ENCODE assay signal across 35 cellular contexts in genomic region chr2:185242462-185242861, GRCh38.
DNase-seq lines count a peak whose midpoint lies in the region; ATAC-seq, FAIRE-seq and TF ChIP-seq lines count a peak whose summit lies in the region.
"Had no signal": no experiment of that assay in that cellular context is flagged by ENCODE, and none has a peak within 500 bp of the region (broad histone marks: within the 10 kb centered on the region; RNA-seq: fewer than 3 reads in every experiment).

No MANE protein-coding gene starts in this region.

- H3K4me3 ChIP-seq in HepG2 (replicated peaks in 1 of 3; ENCODE audit: insufficient read depth in 1 of 3, low read depth in 2 of 3, low read length in 3 of 3) (no peak overlapping the region), right lobe of liver (no peak overlapping the region), IMR-90 (ENCODE audit: insufficient read depth, low read depth, low read length) (no peak overlapping the region), K562 (no peak overlapping the region)
- H3K4me3 ChIP-seq: A549; BLaER1; BLaER1 treated with 17β-estradiol and CSF1 and Interleukin-3, amounts not matched to agents 10 nM and 100 nM had no signal

- H2BK15ac ChIP-seq in IMR-90 (ENCODE audit: low read depth, low read length), result no peak overlapping the region

- H4K5ac ChIP-seq in IMR-90 (ENCODE audit: low read depth, low read length), result no peak overlapping the region

- TF ChIP-seq RAD21 in HepG2 (CRISPR knock-in tag; IDR thresholded peaks at IDR 0.05), result no peak
- TF ChIP-seq RAD21 in IMR-90 (IDR thresholded peaks at IDR 0.05; ENCODE audit: low read length), result no peak
- TF ChIP-seq RAD21 in Ishikawa (IDR thresholded peaks at IDR 0.05; ENCODE audit: low read depth), result no peak
- no peak for TF ChIP-seq RAD21 in K562 (CRISPR knock-in tag; conservative IDR thresholded peaks at IDR 0.05 in 1 of 2, IDR thresholded peaks at IDR 0.05 in 1 of 2)

- H3K23ac ChIP-seq in IMR-90 (ENCODE audit: low read depth, low read length), result no peak overlapping the region

- no peak overlapping the region for H3K14ac ChIP-seq in IMR-90 (replicated peaks; ENCODE audit: low read depth, low read length)

- H2BK20ac ChIP-seq in IMR-90 (ENCODE audit: low read depth, low read length), result no peak overlapping the region

- TF ChIP-seq EP300 in HepG2 (IDR thresholded peaks at IDR 0.05; ENCODE audit: low read depth in 2 of 2, low read length in 2 of 2) (no peak), HepG2 (CRISPR knock-in tag; IDR thresholded peaks at IDR 0.05; ENCODE audit: borderline replicate concordance) (no peak), Ishikawa (IDR thresholded peaks at IDR 0.05; ENCODE audit: borderline replicate concordance) (no peak), K562 (IDR thresholded peaks at IDR 0.05; ENCODE audit: low read length) (no peak)

- H3K9me3 ChIP-seq in HepG2 (ENCODE audit: low read length) (peaks cover 9% of the 10 kb centered on the region), right lobe of liver (no peaks in the 10 kb centered on the region), IMR-90 (ENCODE audit: control insufficient read depth, insufficient read depth, low read length) (peaks cover 4% of the 10 kb centered on the region; the same call in 1 of the 2 replicates), K562 (replicated peaks; ENCODE audit: control insufficient read depth, insufficient read depth, low read depth, low read length) (no peaks in the 10 kb centered on the region)
- H3K9me3 ChIP-seq: BE2C, BLaER1, Caco-2 had no signal

- H2AK9ac ChIP-seq in IMR-90 (replicated peaks; ENCODE audit: low read depth, low read length, poor library complexity), result no peak overlapping the region

- no peak overlapping the region for H2AK5ac ChIP-seq in IMR-90 (ENCODE audit: low read depth, low read length)

- no peak overlapping the region for H2BK120ac ChIP-seq in IMR-90 (ENCODE audit: low read depth, low read length)

- H3K4me1 ChIP-seq in HepG2 (ENCODE audit: insufficient read depth, low read length) (no peaks in the 10 kb centered on the region), right lobe of liver (no peaks in the 10 kb centered on the region), IMR-90 (ENCODE audit: control insufficient read depth, insufficient read depth, low read length) (no peaks in the 10 kb centered on the region), K562 (replicated peaks in 1 of 2; ENCODE audit: control insufficient read depth in 2 of 2, insufficient read depth in 2 of 2, low read length in 2 of 2) (no peaks in the 10 kb centered on the region)
- H3K4me1 ChIP-seq: A549; BE2C; BLaER1; BLaER1 treated with 17β-estradiol and CSF1 and Interleukin-3, amounts not matched to agents 10 nM and 100 nM had no signal

- FAIRE-seq in HepG2 (lab: Jason Lieb, UNC), result no peak
- no peak for FAIRE-seq in K562 (lab: Jason Lieb, UNC)
- no peak for FAIRE-seq in GM19239 (lab: Jason Lieb, UNC)
- FAIRE-seq: A204.1, A549, D721Med had no signal

- H3K4me2 ChIP-seq in HepG2 (ENCODE audit: low read depth, low read length), result no peak overlapping the region
- no peak overlapping the region for H3K4me2 ChIP-seq in IMR-90 (ENCODE audit: low read depth, low read length)
- H3K4me2 ChIP-seq in K562 (ENCODE audit: insufficient read depth, low read length), result no peak overlapping the region
- H3K4me2 ChIP-seq: A549; BLaER1; BLaER1 treated with 17β-estradiol and CSF1 and Interleukin-3, amounts not matched to agents 10 nM and 100 nM had no signal

- BruUV-seq in HepG2 (replicated peaks; lab: Mats Ljungman, UMichigan) (no TSS peak), IMR-90 (replicated peaks; lab: Mats Ljungman, UMichigan) (no TSS peak), K562 (replicated peaks; lab: Mats Ljungman, UMichigan) (no TSS peak)

- no peaks in the 10 kb centered on the region for H3K79me1 ChIP-seq in IMR-90 (ENCODE audit: low read depth in 1 of 2, low read length in 2 of 2)

- in situ Hi-C loops in HepG2 (cut with HindIII; ENCODE audit: extremely low pct_ligation_motif_present, low pct_unique_long_range_greater_than_20kb), result no loop called here
- in situ Hi-C loops in IMR-90 (cut with MboI; ENCODE audit: low sequenced_read_pairs), result no loop called here
- in situ Hi-C loops in K562 (cut with MboI), result no loop called here

- POLR2A ChIA-PET in HepG2 (lab: Yijun Ruan, JAX), result no interaction called here
- POLR2A ChIA-PET in IMR-90 (lab: Charles Lee; ENCODE audit: unreplicated experiment), result no interaction called here
- POLR2A ChIA-PET in K562 (lab: Yijun Ruan, JAX), result no interaction called here

- CTCF ChIA-PET in HepG2 (lab: Yijun Ruan, JAX; ENCODE audit: low intra/inter-chr PET ratio, low total read pairs) (no interaction called here), IMR-90 (lab: Yijun Ruan, JAX) (no interaction called here), K562 (lab: Yijun Ruan, JAX; ENCODE audit: low intra/inter-chr PET ratio) (no interaction called here)

- TF ChIP-seq POLR2A in HepG2 (IDR thresholded peaks at IDR 0.05; ENCODE audit: insufficient read depth in 1 of 2, low read depth in 2 of 2, low read length in 2 of 2) (no peak), right lobe of liver (IDR thresholded peaks at IDR 0.05) (no peak), IMR-90 (IDR thresholded peaks at IDR 0.05; ENCODE audit: low read depth, low read length) (no peak), K562 (conservative IDR thresholded peaks at IDR 0.05) (no peak)

- 2% methylated on average over 2 of the region's 2 CpGs for WGBS in HepG2 (ENCODE audit: low lambda C conversion rate)
- WGBS in right lobe of liver (ENCODE audit: insufficient coverage, low coverage, low lambda C conversion rate, missing lambda C conversion rate), result 59% methylated on average over 2 of the region's 2 CpGs
- WGBS in IMR-90 (ENCODE audit: extremely low coverage in 2 of 2, insufficient read length in 1 of 2), 2 experiments, result no CpG with 5 or more reads among the region's 2 CpGs
- 0% methylated on average over 2 of the region's 2 CpGs for WGBS in K562 (ENCODE audit: insufficient coverage, low coverage, missing lambda C conversion rate)

- H3K27me3 ChIP-seq in HepG2 (ENCODE audit: control insufficient read depth in 1 of 2, insufficient read depth in 2 of 2, low read length in 2 of 2) (no peaks in the 10 kb centered on the region), right lobe of liver (no peaks in the 10 kb centered on the region), IMR-90 (ENCODE audit: control insufficient read depth, insufficient read depth, low read length) (no peaks in the 10 kb centered on the region), K562 (ENCODE audit: control insufficient read depth in 2 of 2, insufficient read depth in 2 of 2, low read length in 2 of 2) (no peaks in the 10 kb centered on the region)
- H3K27me3 ChIP-seq: BE2C; BLaER1; BLaER1 treated with 17β-estradiol and CSF1 and Interleukin-3, amounts not matched to agents 10 nM and 100 nM had no signal

- H3K4ac ChIP-seq in IMR-90 (ENCODE audit: low read depth, low read length), result no peak overlapping the region

- ATAC-seq in HepG2 (no peak), right lobe of liver (no peak), IMR-90 (ENCODE audit: low read depth) (no peak), K562 (no peak)
- ATAC-seq: A549; CD8-positive, alpha-beta T cell had no signal

- H2AFZ ChIP-seq in HepG2 (ENCODE audit: low read length) (no peak overlapping the region), IMR-90 (replicated peaks; ENCODE audit: low read length, poor library complexity) (no peak overlapping the region), K562 (ENCODE audit: low read depth, low read length) (no peak overlapping the region)

- H4K20me1 ChIP-seq in HepG2 (ENCODE audit: insufficient read depth, low read length) (no peaks in the 10 kb centered on the region), IMR-90 (ENCODE audit: insufficient read depth, low read length) (no peaks in the 10 kb centered on the region), K562 (replicated peaks; ENCODE audit: control insufficient read depth, insufficient read depth, low read length) (no peaks in the 10 kb centered on the region)
- H4K20me1 ChIP-seq: BLaER1; BLaER1 treated with 17β-estradiol and CSF1 and Interleukin-3, amounts not matched to agents 10 nM and 100 nM had no signal

- H3K9me1 ChIP-seq in IMR-90 (ENCODE audit: insufficient read depth, low read length) (no peaks in the 10 kb centered on the region), K562 (ENCODE audit: control insufficient read depth, insufficient read depth, low read length) (no peaks in the 10 kb centered on the region)

- no peak overlapping the region for H4K8ac ChIP-seq in IMR-90 (ENCODE audit: low read depth in 2 of 2, low read length in 2 of 2)

- H4K91ac ChIP-seq in IMR-90 (ENCODE audit: insufficient read depth, low read depth, low read length), result no peak overlapping the region

- H3K27ac ChIP-seq in HepG2 (ENCODE audit: extremely low read length, insufficient read depth, low read length) (no peak overlapping the region), right lobe of liver (no peak overlapping the region), IMR-90 (ENCODE audit: insufficient read depth, low read length) (no peak overlapping the region), K562 (ENCODE audit: extremely low read depth, low read depth, low read length) (no peak overlapping the region)
- H3K27ac ChIP-seq: 22Rv1; A549; BLaER1; BLaER1 treated with 17β-estradiol and CSF1 and Interleukin-3, amounts not matched to agents 10 nM and 100 nM; C4-2B had no signal

- H3K56ac ChIP-seq in IMR-90 (ENCODE audit: extremely low read depth, insufficient read depth, low read length), result no peak overlapping the region

- dilution Hi-C loops in IMR-90 (cut with HindIII; ENCODE audit: low sequenced_read_pairs, unreplicated experiment), result no loop called here

- H3K36me3 ChIP-seq in HepG2 (replicated peaks in 1 of 2; ENCODE audit: control insufficient read depth in 1 of 2, insufficient read depth in 2 of 2, low read length in 2 of 2) (no peaks in the 10 kb centered on the region), right lobe of liver (no peaks in the 10 kb centered on the region), IMR-90 (ENCODE audit: control insufficient read depth, insufficient read depth, low read length) (no peaks in the 10 kb centered on the region), K562 (ENCODE audit: control insufficient read depth, insufficient read depth, low read length) (no peaks in the 10 kb centered on the region)
- H3K36me3 ChIP-seq: BE2C; BLaER1; BLaER1 treated with 17β-estradiol and CSF1 and Interleukin-3, amounts not matched to agents 10 nM and 100 nM had no signal

- intact Hi-C loops in HepG2 (cut with micrococcal nuclease; ENCODE audit: unreplicated experiment), result no loop called here
- intact Hi-C loops in right lobe of liver (cut with DNase I), result no loop called here
- intact Hi-C loops in IMR-90 (cut with micrococcal nuclease), result no loop called here
- intact Hi-C loops in K562 (cut with micrococcal nuclease), result no loop called here

- H2BK5ac ChIP-seq in IMR-90 (ENCODE audit: low read depth, low read length, poor library complexity, severe bottlenecking), result no peak overlapping the region

- H3K18ac ChIP-seq in IMR-90 (ENCODE audit: low read depth, low read length), result no peak overlapping the region

- no peak overlapping the region for H3K9ac ChIP-seq in HepG2 (ENCODE audit: insufficient read depth, low read depth, low read length)
- no peak overlapping the region for H3K9ac ChIP-seq in IMR-90 (ENCODE audit: low read depth, low read length)
- H3K9ac ChIP-seq in K562 (ENCODE audit: insufficient read depth in 1 of 2, low read depth in 2 of 2, low read length in 2 of 2), result no peak overlapping the region
- H3K9ac ChIP-seq: BLaER1; BLaER1 treated with 17β-estradiol and CSF1 and Interleukin-3, amounts not matched to agents 10 nM and 100 nM had no signal

- no peaks in the 10 kb centered on the region for H3K79me2 ChIP-seq in HepG2 (ENCODE audit: insufficient read depth, low read length)
- H3K79me2 ChIP-seq in K562 (ENCODE audit: control insufficient read depth, insufficient read depth, low read length), result no peaks in the 10 kb centered on the region

- DNase-seq in HepG2 (ENCODE audit: low spot score), result no peak
- no peak for DNase-seq in right lobe of liver
- no peak for DNase-seq in IMR-90
- DNase-seq in K562 (ENCODE audit: extremely low read depth in 1 of 4, low spot score in 3 of 4), result no peak
- no peak for DNase-seq in kidney glomerular epithelial cell (lab: John Stamatoyannopoulos, UW)
- no peak for DNase-seq in GM19239 (ENCODE audit: insufficient read length, low spot score)
- DNase-seq in GM19240 (ENCODE audit: insufficient read length, low spot score), result no peak
- DNase-seq: 8988T; ACHN; AML-193; BE2C; C1 segment of cervical spinal cord; Caco-2; Calu3; CD4-positive, alpha-beta memory T cell; CD4-positive, alpha-beta T cell; CD4-positive, CD25-positive, alpha-beta regulatory T cell; CD8-positive, alpha-beta memory T cell; CD8-positive, alpha-beta T cell; COR-L47; DMS 273 treated with DMSO at 0.1 percent for 48 hours; DMS153; DMS53; DMS79; DMS79 treated with DMSO at 0.1 percent for 48 hours; DND-41; EL had no signal

- no peak for TF ChIP-seq CTCF in HepG2 (CRISPR knock-in tag; IDR thresholded peaks at IDR 0.05)
- no peak for TF ChIP-seq CTCF in right lobe of liver (IDR thresholded peaks at IDR 0.05)
- no peak for TF ChIP-seq CTCF in IMR-90 (conservative IDR thresholded peaks at IDR 0.05; ENCODE audit: low read depth, low read length)
- TF ChIP-seq CTCF in K562 (IDR thresholded peaks at IDR 0.05 in 2 of 3, conservative IDR thresholded peaks at IDR 0.05 in 1 of 3; ENCODE audit: insufficient read depth in 2 of 3, low read depth in 1 of 3, low read length in 3 of 3), result no peak

Comparison
In these comparisons a context has a peak if more than half of its experiments do, and no peak if none do; other contexts are left out.
1. Of the 241 proteins assayed by ChIP-seq in both HepG2 and K562: peak only in HepG2: none; only in K562: none; in both: CEBPB; in neither: 239; mixed calls (peak in some experiments, not most) for 1.